In genomic region chr5:148384389-148384756, GRCh38 we compare ENCODE assay signal across 8 cellular contexts. TPM values are rescaled to one million over a fixed set of nuclear protein-coding genes. Genes with fewer than 3 reads are reported as not detected.
DNase-seq lines count a peak whose midpoint lies in the region; ATAC-seq and TF ChIP-seq lines count a peak whose summit lies in the region.

No MANE protein-coding gene starts in this region.

- TF ChIP-seq CTCF in AG09309 (IDR thresholded peaks at IDR 0.05; ENCODE audit: control insufficient read depth, insufficient read depth, low read depth, low read length, missing control alignments) (no peak), adrenal gland (IDR thresholded peaks at IDR 0.05) (no peak)

- H3K4me1 ChIP-seq in adrenal gland (replicated peaks in 1 of 2): peaks cover 9 to 42% of the 10 kb centered on the region in 2 donors

- H3K9me3 ChIP-seq in adrenal gland (replicated peaks in 1 of 3): no peaks in the 10 kb centered on the region

- peak overlapping the region; percentile 55 to 91 (median 90) for H3K27ac ChIP-seq in adrenal gland

- ATAC-seq in GM19328 (IDR thresholded peaks at IDR 0.05; ENCODE audit: unreplicated experiment) (peak; percentile 26), HG03565 (IDR thresholded peaks at IDR 0.05; ENCODE audit: unreplicated experiment) (peak; percentile 22)
- ATAC-seq in stimulated activated naive CD8-positive, alpha-beta T cell treated with anti-CD3 and anti-CD28 coated beads, Interleukin-15, Interleukin-2, amounts not matched to agents 100 U/mL and 50 U/mL, for 24 hours: peak; percentile 21

- intact Hi-C loops in adrenal gland (cut with DNase I): no loop called here

- no peaks in the 10 kb centered on the region for H3K27me3 ChIP-seq in adrenal gland

- H3K4me3 ChIP-seq in AG09309 (ENCODE audit: control insufficient read depth, low read depth, low read length) (peak overlapping the region; percentile 89), adrenal gland (peak overlapping the region in 3 of 4 donors; percentile 76 to 90 (median 81))

- WGBS in adrenal gland, 4 donors: 1 to 5% (median 3%) methylated on average over 6 to 7 of the region's 7 CpGs

- no peak for TF ChIP-seq POLR2A in adrenal gland (IDR thresholded peaks at IDR 0.05)

- DNase-seq in AG09309 (ENCODE audit: low read depth): no peak
- DNase-seq in adrenal gland: peak in 2 of 7 donors; percentile 14 to 26
- DNase-seq in iris pigment epithelial cell (ENCODE audit: low read depth): peak; percentile 19
- DNase-seq in stimulated activated naive CD8-positive, alpha-beta T cell treated with anti-CD3 and anti-CD28 coated beads, Interleukin-15, Interleukin-2, amounts not matched to agents 100 U/mL and 50 U/mL, for 24 hours: no peak
- no peak for DNase-seq in activated CD4-positive, CD25-positive, alpha-beta regulatory T cell treated with anti-CD3 and anti-CD28 coated beads, Interleukin-2, amount 50 U/mL, for 72 hours
- no peak for DNase-seq in D341Med (ENCODE audit: low spot score)

- no peaks in the 10 kb centered on the region for H3K36me3 ChIP-seq in adrenal gland (replicated peaks in 1 of 2)

RNA-seq across cellular contexts. Expression of gene FBXO38, which starts 0.6 kb away (rescaled TPM):
- 10 to 100 TPM; 32.2 to 88.2 (median 41.9) TPM for total RNA-seq in adrenal gland
- polyA plus RNA-seq in adrenal gland: 10 to 100 TPM; 12.3 to 48.6 (median 14.6) TPM

RNA-seq across cellular contexts. Expression of gene SPINK9, which starts 49.0 kb away (rescaled TPM):
- total RNA-seq in adrenal gland: under 1 TPM in 1 of 8 donors, not detected in 7; 0.78 TPM
- polyA plus RNA-seq in adrenal gland: under 1 TPM in 1 of 3 donors, not detected in 2; 0.59 TPM
